24 cellular contexts compared by ENCODE assay signal in the genomic region with DNA sequence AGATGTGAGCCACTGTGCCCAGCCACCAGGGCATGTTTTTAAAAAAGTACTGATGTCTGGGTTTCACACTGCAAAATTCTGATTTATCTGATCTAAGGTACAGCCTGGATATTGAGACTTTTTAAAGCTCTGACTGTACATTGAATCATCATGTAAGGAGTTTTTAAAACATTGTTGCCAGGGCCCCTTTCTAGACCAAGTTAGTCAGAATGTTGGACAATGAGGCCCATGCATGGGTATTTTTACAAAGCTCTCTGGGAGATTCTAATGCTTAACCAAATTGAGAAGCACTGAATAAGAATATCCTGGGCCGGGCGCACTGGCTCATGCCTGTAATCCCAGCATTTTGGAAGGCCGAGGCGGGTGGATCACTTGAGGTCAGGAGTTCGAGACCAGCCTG.
"Had no signal": no experiment of that assay in that cellular context is flagged by ENCODE, and none has a peak within 500 bp of the region (broad histone marks: within the 10 kb centered on the region; RNA-seq: fewer than 3 reads in every experiment).

No MANE protein-coding gene starts in this region.

- H3K4me3 ChIP-seq: ascending aorta, heart left ventricle, right atrium auricular region, smooth muscle cell, thyroid gland, upper lobe of right lung had no signal

- H3K4me2 ChIP-seq: smooth muscle cell had no signal

- H2AFZ ChIP-seq: parathyroid adenoma had no signal

- H3K27me3 ChIP-seq: ascending aorta, heart left ventricle, right atrium auricular region, thyroid gland, upper lobe of right lung had no signal

- H3K4me1 ChIP-seq: ascending aorta, heart left ventricle, parathyroid adenoma, right atrium auricular region, thyroid gland, upper lobe of right lung had no signal

- H3K9ac ChIP-seq: parathyroid adenoma had no signal

- ATAC-seq: heart left ventricle; naive thymus-derived CD8-positive, alpha-beta T cell; stimulated activated memory B cell treated with anti-CD40 and anti-IgM and Interleukin-4, amounts not matched to agents 10 μg/mL and 1 μg/mL and 100 μg/mL, for 72 hours; stimulated activated naive CD8-positive, alpha-beta T cell treated with anti-CD3 and anti-CD28 coated beads, Interleukin-15, amount 100 ng/mL, for 72 hours; upper lobe of right lung had no signal

- DNase-seq: activated CD4-positive, alpha-beta memory T cell treated with anti-CD3 and anti-CD28 coated beads, Interleukin-2, amount 10 ng/mL, durations not matched to agents 7 days and 5 days; activated CD4-positive, alpha-beta T cell treated with anti-CD3 and anti-CD28 coated beads, Interleukin-2, amount 10 ng/mL, durations not matched to agents 7 days and 5 days; activated CD4-positive, CD25-positive, alpha-beta regulatory T cell treated with anti-CD3 and anti-CD28 coated beads, Interleukin-2, amount 50 U/mL, for 72 hours; activated CD8-positive, alpha-beta memory T cell treated with anti-CD3 and anti-CD28 coated beads, Interleukin-2, amount 50 U/mL, for 48 hours; activated gamma-delta T cell; activated naive CD4-positive, alpha-beta T cell treated with anti-CD3 and anti-CD28 coated beads, Interleukin-2, amount 10 ng/mL, durations not matched to agents 7 days and 5 days; activated naive CD8-positive, alpha-beta T cell treated with anti-CD3 and anti-CD28 coated beads, Interleukin-2, amount 10 ng/mL, durations not matched to agents 7 days and 5 days; activated T-cell treated with anti-CD3 and anti-CD28 coated beads, Interleukin-2, amount 50 U/mL, for 24 hours; heart left ventricle; hypothalamus; immature natural killer cell; naive thymus-derived CD8-positive, alpha-beta T cell; nucleus accumbens; stimulated activated CD4-positive, alpha-beta T cell treated with anti-CD3 and anti-CD28 coated beads, Interleukin-1b, Interleukin-23, amount 100 ng/mL, for 48 hours; stimulated activated CD4-positive, alpha-beta T cell treated with anti-CD3 and anti-CD28 coated beads, Interleukin-4, amount 100 ng/mL, for 4 hours; stimulated activated CD8-positive, alpha-beta memory T cell treated with anti-CD3 and anti-CD28 coated beads, Interleukin-4, amount 100 ng/mL, for 48 hours; stimulated activated naive CD8-positive, alpha-beta T cell treated with anti-CD3 and anti-CD28 coated beads, Interleukin-15, amount 100 ng/mL, for 72 hours; thyroid gland; upper lobe of right lung had no signal

- H3K9me3 ChIP-seq: ascending aorta, heart left ventricle, right atrium auricular region, thyroid gland, upper lobe of right lung had no signal

- H3K79me2 ChIP-seq: parathyroid adenoma had no signal

- H3K27ac ChIP-seq: ascending aorta, heart left ventricle, parathyroid adenoma, right atrium auricular region, thyroid gland, upper lobe of right lung had no signal
